27 cellular contexts compared by ENCODE assay signal in the genomic region with DNA sequence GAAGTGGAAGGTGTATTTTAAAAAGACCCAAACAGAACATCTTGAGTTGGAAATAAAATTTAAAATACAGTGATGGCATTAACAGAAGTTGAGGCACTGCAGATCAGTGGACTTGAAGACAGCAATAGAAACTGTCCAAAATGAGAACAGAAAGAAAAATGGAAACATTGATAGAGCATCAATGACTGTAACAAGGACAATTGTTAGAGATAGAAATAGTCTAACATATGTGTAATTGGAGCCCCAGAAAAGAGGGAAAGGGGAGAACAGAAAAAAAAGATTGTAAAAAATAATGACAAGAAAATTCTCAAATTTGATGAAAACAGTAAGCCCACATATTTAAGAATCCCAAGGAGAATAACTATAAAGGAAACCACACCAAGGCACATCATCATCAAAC. TPM values are rescaled to one million over a fixed set of nuclear protein-coding genes. Genes with fewer than 3 reads are reported as not detected.
DNase-seq lines count a peak whose midpoint lies in the region; ATAC-seq, FAIRE-seq and TF ChIP-seq lines count a peak whose summit lies in the region.
"Had no signal": no experiment of that assay in that cellular context is flagged by ENCODE, and none has a peak within 500 bp of the region (broad histone marks: within the 10 kb centered on the region; RNA-seq: fewer than 3 reads in every experiment).

No MANE protein-coding gene starts in this region.

- FAIRE-seq in K562 (lab: Jason Lieb, UNC): no peak
- FAIRE-seq: A204.1, GM12891, GM18507 had no signal

- H3K4me3 ChIP-seq in A673 (ENCODE audit: low read depth, low read length, poor library complexity, severe bottlenecking): no peak overlapping the region
- no peak overlapping the region for H3K4me3 ChIP-seq in GM23248
- no peak overlapping the region for H3K4me3 ChIP-seq in K562
- H3K4me3 ChIP-seq: BLaER1 treated with 17β-estradiol and CSF1 and Interleukin-3, amounts not matched to agents 10 nM and 100 nM; GM23338 had no signal

- H4K20me1 ChIP-seq in GM23248 (ENCODE audit: insufficient read depth): no peaks in the 10 kb centered on the region
- H4K20me1 ChIP-seq in K562 (replicated peaks; ENCODE audit: control insufficient read depth, insufficient read depth, low read length): no peaks in the 10 kb centered on the region

- BruUV-seq in A673 (replicated peaks; lab: Mats Ljungman, UMichigan) (TSS peak; percentile 10), K562 (replicated peaks; lab: Mats Ljungman, UMichigan) (no TSS peak)

- TF ChIP-seq CTCF in A673 (conservative IDR thresholded peaks at IDR 0.05; ENCODE audit: low read depth, low read length) (no peak), K562 (IDR thresholded peaks at IDR 0.05 in 2 of 3, conservative IDR thresholded peaks at IDR 0.05 in 1 of 3; ENCODE audit: insufficient read depth in 2 of 3, low read depth in 1 of 3, low read length in 3 of 3) (no peak)

- H3K4me1 ChIP-seq in A673 (ENCODE audit: insufficient read depth, low read length, poor library complexity, severe bottlenecking) (no peaks in the 10 kb centered on the region), GM23248 (ENCODE audit: insufficient read depth) (no peaks in the 10 kb centered on the region), K562 (replicated peaks in 1 of 2; ENCODE audit: control insufficient read depth in 2 of 2, insufficient read depth in 2 of 2, low read length in 2 of 2) (no peaks in the 10 kb centered on the region)
- H3K4me1 ChIP-seq: BE2C had no signal

- intact Hi-C loops in A673 (cut with micrococcal nuclease; ENCODE audit: unreplicated experiment): no loop called here
- intact Hi-C loops in K562 (cut with micrococcal nuclease): no loop called here
- intact Hi-C loops in activated CD4-positive, alpha-beta T cell treated with anti-CD3 and anti-CD28 coated beads, Interleukin-2, amount 10 ng/mL, durations not matched to agents 24 days and 14 days (cut with micrococcal nuclease): no loop called here

- TF ChIP-seq EP300 in K562 (IDR thresholded peaks at IDR 0.05; ENCODE audit: low read length): no peak

- peaks cover 16% of the 10 kb centered on the region for H3K9me3 Mint-ChIP-seq in activated CD4-positive, alpha-beta T cell treated with anti-CD3 and anti-CD28 coated beads, Interleukin-2, amount 10 ng/mL, durations not matched to agents 24 days and 14 days

- H3K4me2 ChIP-seq in GM23248 (ENCODE audit: unreplicated experiment) (no peak overlapping the region), K562 (ENCODE audit: insufficient read depth, low read length) (no peak overlapping the region)
- H3K4me2 ChIP-seq: BLaER1 treated with 17β-estradiol and CSF1 and Interleukin-3, amounts not matched to agents 10 nM and 100 nM; GM23338 had no signal

- peaks cover 5% of the 10 kb centered on the region for H3K9me3 ChIP-seq in A673 (ENCODE audit: low read depth, low read length, poor library complexity, severe bottlenecking)
- no peaks in the 10 kb centered on the region for H3K9me3 ChIP-seq in GM23248 (ENCODE audit: low read depth)
- H3K9me3 ChIP-seq in K562 (replicated peaks; ENCODE audit: control insufficient read depth, insufficient read depth, low read depth, low read length): no peaks in the 10 kb centered on the region
- H3K9me3 ChIP-seq: BE2C had no signal

- H3K79me2 ChIP-seq in GM23248 (ENCODE audit: insufficient read depth): peaks cover 83% of the 10 kb centered on the region
- H3K79me2 ChIP-seq in K562 (ENCODE audit: control insufficient read depth, insufficient read depth, low read length): peaks cover 15% of the 10 kb centered on the region; the same call in 2 of the 3 replicates

- in situ Hi-C loops in GM23248 (cut with MboI) (no loop called here), K562 (cut with MboI) (no loop called here)

- no peaks in the 10 kb centered on the region for H3K9me1 ChIP-seq in K562 (ENCODE audit: control insufficient read depth, insufficient read depth, low read length)

- DNase-seq in DMS53 (lab: John Stamatoyannopoulos, UW) (peak; percentile 12), DMS53 treated with DMSO at 0.1 percent for 48 hours (lab: John Stamatoyannopoulos, UW; ENCODE audit: unreplicated experiment) (no peak), A673 (ENCODE audit: low spot score) (no peak), GM23248 (peak; percentile 12), K562 (ENCODE audit: extremely low read depth in 1 of 4, low spot score in 3 of 4) (no peak), NCI-H2107 treated with DMSO at 0.1 percent for 48 hours (lab: John Stamatoyannopoulos, UW; ENCODE audit: unreplicated experiment) (no peak)
- no peak for DNase-seq in activated CD4-positive, alpha-beta T cell treated with anti-CD3 and anti-CD28 coated beads, Interleukin-2, amount 10 ng/mL, durations not matched to agents 24 days and 14 days
- no peak for DNase-seq in stimulated activated CD4-positive, alpha-beta T cell treated with anti-CD3 and anti-CD28 coated beads, Interleukin-2, amount 100 ng/mL, for 48 hours
- DNase-seq: ACHN; AML-193; BE2C; Calu3; CD4-positive, alpha-beta T cell; CD8-positive, alpha-beta memory T cell; DMS79; EL; GF-D8; H9; HFFc6 had no signal

- H3K27me3 ChIP-seq in A673 (replicated peaks; ENCODE audit: insufficient read depth, low read depth, low read length, poor library complexity): no peaks in the 10 kb centered on the region
- no peaks in the 10 kb centered on the region for H3K27me3 ChIP-seq in GM23248 (replicated peaks; ENCODE audit: insufficient read depth)
- no peaks in the 10 kb centered on the region for H3K27me3 ChIP-seq in K562 (ENCODE audit: control insufficient read depth in 2 of 2, insufficient read depth in 2 of 2, low read length in 2 of 2)
- H3K27me3 ChIP-seq: BE2C; BLaER1 treated with 17β-estradiol and CSF1 and Interleukin-3, amounts not matched to agents 10 nM and 100 nM had no signal

- no peak for TF ChIP-seq RAD21 in K562 (CRISPR knock-in tag; conservative IDR thresholded peaks at IDR 0.05 in 1 of 2, IDR thresholded peaks at IDR 0.05 in 1 of 2)

- CTCF ChIA-PET in A673 (lab: Charles Lee): no interaction called here
- CTCF ChIA-PET in K562 (lab: Yijun Ruan, JAX; ENCODE audit: low intra/inter-chr PET ratio): no interaction called here

- H3K4me3 Mint-ChIP-seq in activated CD4-positive, alpha-beta T cell treated with anti-CD3 and anti-CD28 coated beads, Interleukin-2, amount 10 ng/mL, durations not matched to agents 24 days and 14 days: no peak overlapping the region
- H3K4me3 Mint-ChIP-seq: CD14-positive monocyte; CD4-positive, alpha-beta T cell; CD8-positive, alpha-beta memory T cell; GM23338; H9; HFFc6 had no signal

- H3K27ac Mint-ChIP-seq in activated CD4-positive, alpha-beta T cell treated with anti-CD3 and anti-CD28 coated beads, Interleukin-2, amount 10 ng/mL, durations not matched to agents 24 days and 14 days: no peak overlapping the region
- H3K27ac Mint-ChIP-seq: CD14-positive monocyte; CD4-positive, alpha-beta T cell; GM23338; H9; HFFc6 had no signal

- no peak overlapping the region for H3K27ac ChIP-seq in A673 (ENCODE audit: low read depth, low read length, poor library complexity, severe bottlenecking)
- H3K27ac ChIP-seq in GM23248: no peak overlapping the region
- no peak overlapping the region for H3K27ac ChIP-seq in K562 (ENCODE audit: extremely low read depth, low read depth, low read length)
- H3K27ac ChIP-seq: 22Rv1; BLaER1 treated with 17β-estradiol and CSF1 and Interleukin-3, amounts not matched to agents 10 nM and 100 nM had no signal

- H3F3A ChIP-seq in GM23248 (ENCODE audit: insufficient read depth): no peaks in the 10 kb centered on the region

- peaks cover 8% of the 10 kb centered on the region for H3K36me3 ChIP-seq in A673 (ENCODE audit: insufficient read depth, low read length, poor library complexity, severe bottlenecking)
- 0 out of 2 replicates have a peak, but pooled peaks cover 4% of the 10 kb centered on the region for H3K36me3 ChIP-seq in GM23248 (ENCODE audit: low read depth)
- H3K36me3 ChIP-seq in K562 (ENCODE audit: control insufficient read depth, insufficient read depth, low read length): peaks cover 12% of the 10 kb centered on the region
- H3K36me3 ChIP-seq: BE2C had no signal

- H3K9me2 ChIP-seq in GM23248 (ENCODE audit: insufficient read depth): no peaks in the 10 kb centered on the region

- no peaks in the 10 kb centered on the region for H3K27me3 Mint-ChIP-seq in activated CD4-positive, alpha-beta T cell treated with anti-CD3 and anti-CD28 coated beads, Interleukin-2, amount 10 ng/mL, durations not matched to agents 24 days and 14 days
- H3K27me3 Mint-ChIP-seq: CD4-positive, alpha-beta T cell had no signal

- no peak for ATAC-seq in K562
- ATAC-seq: GM23338, HCT116 had no signal

- POLR2A ChIA-PET in A673 (lab: Charles Lee; ENCODE audit: low non-redundant PET) (no interaction called here), K562 (lab: Yijun Ruan, JAX) (no interaction called here)

- H2AFZ ChIP-seq in GM23248: no peak overlapping the region
- H2AFZ ChIP-seq in K562 (ENCODE audit: low read depth, low read length): no peak overlapping the region
- H2AFZ ChIP-seq: GM23338 had no signal

- H3K9ac ChIP-seq in GM23248 (no peak overlapping the region), K562 (ENCODE audit: insufficient read depth in 1 of 2, low read depth in 2 of 2, low read length in 2 of 2) (no peak overlapping the region)
- H3K9ac ChIP-seq: BLaER1 treated with 17β-estradiol and CSF1 and Interleukin-3, amounts not matched to agents 10 nM and 100 nM had no signal

- TF ChIP-seq POLR2A in K562 (conservative IDR thresholded peaks at IDR 0.05): no peak

- H3K4me1 Mint-ChIP-seq in activated CD4-positive, alpha-beta T cell treated with anti-CD3 and anti-CD28 coated beads, Interleukin-2, amount 10 ng/mL, durations not matched to agents 24 days and 14 days: peaks cover 4% of the 10 kb centered on the region
- H3K4me1 Mint-ChIP-seq: CD14-positive monocyte had no signal

- H3K36me3 Mint-ChIP-seq in activated CD4-positive, alpha-beta T cell treated with anti-CD3 and anti-CD28 coated beads, Interleukin-2, amount 10 ng/mL, durations not matched to agents 24 days and 14 days (ENCODE audit: low read depth): peaks cover 42% of the 10 kb centered on the region

RNA-seq across cellular contexts. Expression of a gene that starts 29.4 kb away (rescaled TPM):
- total RNA-seq in A673 (2021) (30.5 and 36.8 TPM in 2 replicates), K562 (2014; rRNA removed) (12.1 and 17.4 TPM in 2 replicates), K562 (2014; rRNA removed; fragmentation: Illumina TruSeq; extraction: Trizol) (19.2 and 19.3 TPM in 2 replicates), K562 (2015; rRNA removed; fragmentation: Illumina TruSeq; extraction: Trizol) (17.6 and 18.5 TPM in 2 replicates), K562 (2021) (31.5 and 34.3 TPM in 2 replicates)
- total RNA-seq in GM23248 (2014; rRNA removed; shearing (Covaris generic)): 20.5 and 22.0 TPM in 2 replicates
- polyA plus RNA-seq in GM23248 (2016; fragmentation: Nextera tagmentation; extraction: Ambion mirVana) (20.0 and 21.7 TPM in 2 replicates), K562 (2011; rRNA removed) (20.1 and 32.9 TPM in 2 replicates), K562 (2014; fragmentation: Illumina TruSeq; extraction: Trizol) (31.6 and 36.5 TPM in 2 replicates), K562 (2014; fragmentation: Nextera tagmentation; extraction: Ambion mirVana) (1 to 10 TPM; 6.8 to 8.1 TPM), K562 (2014; rRNA removed) (21.0 and 30.3 TPM in 2 replicates)
- total RNA-seq in K562 (2011; cell fraction: chromatin; rRNA removed; ENCODE audit: low replicate concordance): 18.7 and 31.0 TPM in 2 replicates
- total RNA-seq in K562 (2011; cell fraction: nucleolus; rRNA removed): 17.2 and 18.3 TPM in 2 replicates
- total RNA-seq in K562 (2011; cell fraction: nucleoplasm; rRNA removed): 35.9 and 64.1 TPM in 2 replicates
- 14.9 and 17.2 TPM in 2 replicates for polyA plus RNA-seq in K562 (2011; cell fraction: cytosol; rRNA removed)
- 4.8 and 6.6 TPM in 2 replicates for polyA plus RNA-seq in K562 (2011; cell fraction: nucleus; rRNA removed)
- 19.8 and 23.8 TPM in 2 replicates for polyA plus RNA-seq in K562 (2012)
- 24.5 and 35.4 TPM in 2 replicates for polyA minus RNA-seq in K562 (2011; rRNA and poly(A)+ RNA removed)
- 11.2 and 18.7 TPM in 2 replicates for polyA minus RNA-seq in K562 (2011; cell fraction: cytosol; rRNA and poly(A)+ RNA removed)
- polyA minus RNA-seq in K562 (2011; cell fraction: nucleus; rRNA and poly(A)+ RNA removed): 3.1 and 3.7 TPM in 2 replicates
- total RNA-seq in activated CD4-positive, alpha-beta T cell treated with anti-CD3 and anti-CD28 coated beads, Interleukin-2, amount 10 ng/mL, durations not matched to agents 24 days and 14 days: 27.9 and 31.0 TPM in 2 replicates

Comparison
In these comparisons a context has a peak if more than half of its experiments do, and no peak if none do; other contexts are left out.
1. DNase-seq: peak in DMS53 (single experiment) and GM23248 (single experiment); none in DMS53 treated with DMSO at 0.1 percent for 48 hours (single experiment), A673 (single experiment), K562 (0 of 4), activated CD4-positive, alpha-beta T cell treated with anti-CD3 and anti-CD28 coated beads, Interleukin-2, amount 10 ng/mL, durations not matched to agents 24 days and 14 days (single experiment), stimulated activated CD4-positive, alpha-beta T cell treated with anti-CD3 and anti-CD28 coated beads, Interleukin-2, amount 100 ng/mL, for 48 hours (0 of 2) and NCI-H2107 treated with DMSO at 0.1 percent for 48 hours (single experiment).